8 cellular contexts compared by ENCODE assay signal in genomic region chr6:73653571-73654424, GRCh38. TPM values are rescaled to one million over a fixed set of nuclear protein-coding genes. Genes with fewer than 3 reads are reported as not detected.
DNase-seq lines count a peak whose midpoint lies in the region; ATAC-seq and TF ChIP-seq lines count a peak whose summit lies in the region.

A gene with protein sequence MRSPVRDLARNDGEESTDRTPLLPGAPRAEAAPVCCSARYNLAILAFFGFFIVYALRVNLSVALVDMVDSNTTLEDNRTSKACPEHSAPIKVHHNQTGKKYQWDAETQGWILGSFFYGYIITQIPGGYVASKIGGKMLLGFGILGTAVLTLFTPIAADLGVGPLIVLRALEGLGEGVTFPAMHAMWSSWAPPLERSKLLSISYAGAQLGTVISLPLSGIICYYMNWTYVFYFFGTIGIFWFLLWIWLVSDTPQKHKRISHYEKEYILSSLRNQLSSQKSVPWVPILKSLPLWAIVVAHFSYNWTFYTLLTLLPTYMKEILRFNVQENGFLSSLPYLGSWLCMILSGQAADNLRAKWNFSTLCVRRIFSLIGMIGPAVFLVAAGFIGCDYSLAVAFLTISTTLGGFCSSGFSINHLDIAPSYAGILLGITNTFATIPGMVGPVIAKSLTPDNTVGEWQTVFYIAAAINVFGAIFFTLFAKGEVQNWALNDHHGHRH (minus strand): TSS chr6:73653992. CDS start chr6:73653886, 106 bp downstream.

- CTCF ChIA-PET in activated B cell treated with CpG ODN at 0.5 μM for 24 hours (lab: Charles Lee), result interaction anchor here (0.8 to 2.7 kb wide), 11 partner anchors 12 to 202 kb away, joined by 3 to 22 read pairs (median 5); partner anchors contain the start of gene CGAS

- in situ Hi-C loops in GM18951 (cut with MboI; ENCODE audit: low sequenced_read_pairs, unreplicated experiment), result no loop called here

- intact Hi-C loops in activated B cell treated with CpG ODN at 0.5 μM for 24 hours (cut with micrococcal nuclease), result loop anchor here (1.0 to 5.0 kb wide), 12 partner anchors 21 to 1948 kb away; partner anchors contain the start of genes COX7A2, EEF1A1, KCNQ5 and SENP6

- ATAC-seq in HG03175 (IDR thresholded peaks at IDR 0.05; ENCODE audit: unreplicated experiment) (peak; percentile 87), activated B cell treated with CpG ODN at 0.5 μM for 24 hours (ENCODE audit: low read depth) (peak; percentile 90)

- H3K27ac Mint-ChIP-seq in activated B cell treated with CpG ODN at 0.5 μM for 24 hours (peak within 1 kb of the TSS; percentile 93), immature natural killer cell (peak within 1 kb of the TSS; percentile 90 to 97 (median 95))

- H3K4me1 Mint-ChIP-seq in activated B cell treated with CpG ODN at 0.5 μM for 24 hours, result peaks cover 21% of the 10 kb centered on the region
- peaks cover 40 to 62% of the 10 kb centered on the region in 2 donors for H3K4me1 Mint-ChIP-seq in immature natural killer cell

- peak; percentile 84 for TF ChIP-seq POLR2A in GM18951 (IDR thresholded peaks at IDR 0.05; ENCODE audit: extremely low read depth, insufficient read depth, insufficient read length)

- peaks cover 16% of the 10 kb centered on the region for H3K36me3 Mint-ChIP-seq in activated B cell treated with CpG ODN at 0.5 μM for 24 hours (ENCODE audit: low read depth)
- H3K36me3 Mint-ChIP-seq in immature natural killer cell, result peaks cover 2 to 5% (median 5%) of the 10 kb centered on the region in 3 donors

- H3K4me3 Mint-ChIP-seq in activated B cell treated with CpG ODN at 0.5 μM for 24 hours (peak within 1 kb of the TSS; percentile 98), immature natural killer cell (peak within 1 kb of the TSS; percentile 97 to 100 (median 99))

- H3K9me3 Mint-ChIP-seq in activated B cell treated with CpG ODN at 0.5 μM for 24 hours (no peaks in the 10 kb centered on the region), immature natural killer cell (no peaks in the 10 kb centered on the region)

- TF ChIP-seq CTCF in activated B cell treated with CpG ODN at 0.5 μM for 24 hours (IDR thresholded peaks at IDR 0.05), result no peak

- DNase-seq in AG08396 (ENCODE audit: low spot score) (peak; percentile 97), NCI-H2227 treated with DMSO at 0.1 percent for 48 hours (lab: John Stamatoyannopoulos, UW) (peak; percentile 83), activated B cell treated with CpG ODN at 0.5 μM for 24 hours (peak; percentile 85), caudate nucleus (lab: John Stamatoyannopoulos, UW) (peak in 60 of 61 donors; percentile 42 to 95 (median 88)), immature natural killer cell (peak; percentile 86 to 88 (median 87)), smooth muscle cell of the brain vasculature (ENCODE audit: low read depth, low spot score) (peak; percentile 79)

- POLR2A ChIA-PET in activated B cell treated with CpG ODN at 0.5 μM for 24 hours (lab: Charles Lee), result interaction anchor here (0.6 to 3.4 kb wide), 20 partner anchors 10 to 1950 kb away, joined by 3 to 110 read pairs (median 6); partner anchors contain the start of genes CGAS, COX7A2, EEF1A1 and MTO1

- no peaks in the 10 kb centered on the region for H3K27me3 Mint-ChIP-seq in activated B cell treated with CpG ODN at 0.5 μM for 24 hours
- peaks cover 0 to 7% (median 6%) of the 10 kb centered on the region in 3 donors for H3K27me3 Mint-ChIP-seq in immature natural killer cell (ENCODE audit: low read depth in 3 of 3)

- peak within 1 kb of the TSS; percentile 94 for H3K27ac ChIP-seq in caudate nucleus (ENCODE audit: low read depth, low read length)

RNA-seq across cellular contexts. Expression of the gene that starts here (rescaled TPM):
- total RNA-seq in activated B cell treated with CpG ODN at 0.5 μM for 24 hours, result 6.3 and 7.5 TPM in 2 replicates
- 1 to 10 TPM; 3.0 to 9.4 (median 5.9) TPM for polyA plus RNA-seq in immature natural killer cell

Comparison
In these comparisons a context has a peak if more than half of its experiments do, and no peak if none do; other contexts are left out.
1. Peak in every context shown above with its lines: DNase-seq, ATAC-seq and H3K27ac ChIP-seq.